13 cellular contexts compared by ENCODE assay signal in the genomic region with DNA sequence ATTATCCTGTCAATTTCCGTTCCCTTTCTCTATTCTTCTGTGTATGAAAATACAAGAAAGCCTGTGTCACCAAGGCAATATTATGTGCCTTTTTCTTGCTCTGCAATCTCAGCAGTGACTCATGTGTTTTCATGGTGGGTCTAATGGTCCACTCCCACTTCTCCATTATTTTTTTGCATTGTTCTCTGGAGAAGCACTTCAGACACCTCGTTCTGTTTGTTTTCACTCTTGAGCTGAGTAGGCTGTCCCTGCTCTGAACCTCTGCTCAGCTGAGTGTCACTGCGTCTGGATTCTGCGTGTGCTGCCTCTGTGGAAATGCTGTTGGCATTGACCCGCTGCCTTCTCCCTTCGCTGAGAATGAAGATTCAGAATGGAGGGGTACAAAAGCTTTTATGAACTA.
DNase-seq lines count a peak whose midpoint lies in the region; ATAC-seq lines count a peak whose summit lies in the region.
"Had no signal": no experiment of that assay in that cellular context is flagged by ENCODE, and none has a peak within 500 bp of the region (broad histone marks: within the 10 kb centered on the region; RNA-seq: fewer than 3 reads in every experiment).

No MANE protein-coding gene starts in this region.

- H3K9me3 Mint-ChIP-seq in stimulated activated naive CD8-positive, alpha-beta T cell treated with anti-CD3 and anti-CD28 coated beads, Interleukin-15, amount 100 ng/mL, for 72 hours, result no peaks in the 10 kb centered on the region
- H3K9me3 Mint-ChIP-seq in activated naive CD4-positive, alpha-beta T cell treated with anti-CD3 and anti-CD28 coated beads, Interleukin-2, amount 10 ng/mL, durations not matched to agents 7 days and 5 days, result no peaks in the 10 kb centered on the region
- H3K9me3 Mint-ChIP-seq: stimulated activated naive B cell treated with anti-CD40 and anti-IgM and Interleukin-4, amounts not matched to agents 10 μg/mL and 1 μg/mL and 100 μg/mL, for 72 hours had no signal

- CTCF ChIA-PET in activated naive CD4-positive, alpha-beta T cell treated with anti-CD3 and anti-CD28 coated beads, Interleukin-2, amount 10 ng/mL, durations not matched to agents 7 days and 5 days (lab: Charles Lee), result no interaction called here

- no peak overlapping the region for H3K4me3 Mint-ChIP-seq in stimulated activated naive CD8-positive, alpha-beta T cell treated with anti-CD3 and anti-CD28 coated beads, Interleukin-15, amount 100 ng/mL, for 72 hours
- no peak overlapping the region for H3K4me3 Mint-ChIP-seq in activated naive CD4-positive, alpha-beta T cell treated with anti-CD3 and anti-CD28 coated beads, Interleukin-2, amount 10 ng/mL, durations not matched to agents 7 days and 5 days
- H3K4me3 Mint-ChIP-seq: stimulated activated naive B cell treated with anti-CD40 and anti-IgM and Interleukin-4, amounts not matched to agents 10 μg/mL and 1 μg/mL and 100 μg/mL, for 72 hours had no signal

- peaks cover 21% of the 10 kb centered on the region for H3K4me1 Mint-ChIP-seq in stimulated activated naive CD8-positive, alpha-beta T cell treated with anti-CD3 and anti-CD28 coated beads, Interleukin-15, amount 100 ng/mL, for 72 hours
- peaks cover 9% of the 10 kb centered on the region for H3K4me1 Mint-ChIP-seq in activated naive CD4-positive, alpha-beta T cell treated with anti-CD3 and anti-CD28 coated beads, Interleukin-2, amount 10 ng/mL, durations not matched to agents 7 days and 5 days

- peaks cover 23% of the 10 kb centered on the region for H3K36me3 Mint-ChIP-seq in activated naive CD4-positive, alpha-beta T cell treated with anti-CD3 and anti-CD28 coated beads, Interleukin-2, amount 10 ng/mL, durations not matched to agents 7 days and 5 days

- intact Hi-C loops in left ventricle myocardium superior (cut with micrococcal nuclease), result no loop called here

- no peaks in the 10 kb centered on the region for H3K27me3 Mint-ChIP-seq in stimulated activated naive CD8-positive, alpha-beta T cell treated with anti-CD3 and anti-CD28 coated beads, Interleukin-15, amount 100 ng/mL, for 72 hours
- no peaks in the 10 kb centered on the region for H3K27me3 Mint-ChIP-seq in activated naive CD4-positive, alpha-beta T cell treated with anti-CD3 and anti-CD28 coated beads, Interleukin-2, amount 10 ng/mL, durations not matched to agents 7 days and 5 days
- H3K27me3 Mint-ChIP-seq: stimulated activated naive B cell treated with anti-CD40 and anti-IgM and Interleukin-4, amounts not matched to agents 10 μg/mL and 1 μg/mL and 100 μg/mL, for 72 hours had no signal

- DNase-seq in COLO668 (lab: John Stamatoyannopoulos, UW; ENCODE audit: unreplicated experiment) (peak; percentile 32), NCI-H1105 (lab: John Stamatoyannopoulos, UW) (peak; percentile 37), NCI-H774 (lab: John Stamatoyannopoulos, UW) (peak; percentile 77), left ventricle myocardium superior (no peak)
- DNase-seq in activated CD4-positive, CD25-positive, alpha-beta regulatory T cell (lab: John Stamatoyannopoulos, UW), result no peak
- DNase-seq in stimulated activated naive CD8-positive, alpha-beta T cell treated with anti-CD3 and anti-CD28 coated beads, Interleukin-15, amount 100 ng/mL, for 72 hours, result no peak
- DNase-seq in activated naive CD4-positive, alpha-beta T cell treated with anti-CD3 and anti-CD28 coated beads, Interleukin-2, amount 10 ng/mL, durations not matched to agents 7 days and 5 days, result no peak
- DNase-seq: activated CD8-positive, alpha-beta memory T cell treated with anti-CD3 and anti-CD28 coated beads for 24 hours; activated naive CD4-positive, alpha-beta T cell treated with Interleukin-2 at 50 U/mL for 16 hours; NCI-H82; psoas muscle; stimulated activated naive B cell treated with anti-CD40 and anti-IgM and Interleukin-4, amounts not matched to agents 10 μg/mL and 1 μg/mL and 100 μg/mL, for 72 hours had no signal

- ATAC-seq in left ventricle myocardium superior, result peak; percentile 68
- ATAC-seq in stimulated activated naive CD8-positive, alpha-beta T cell treated with anti-CD3 and anti-CD28 coated beads, Interleukin-15, amount 100 ng/mL, for 72 hours, result no peak
- no peak for ATAC-seq in HG03196 (IDR thresholded peaks at IDR 0.05; ENCODE audit: unreplicated experiment)
- ATAC-seq: stimulated activated naive B cell treated with anti-CD40 and anti-IgM and Interleukin-4, amounts not matched to agents 10 μg/mL and 1 μg/mL and 100 μg/mL, for 72 hours had no signal

- H3K27ac Mint-ChIP-seq in stimulated activated naive CD8-positive, alpha-beta T cell treated with anti-CD3 and anti-CD28 coated beads, Interleukin-15, amount 100 ng/mL, for 72 hours, result no peak overlapping the region
- H3K27ac Mint-ChIP-seq in activated naive CD4-positive, alpha-beta T cell treated with anti-CD3 and anti-CD28 coated beads, Interleukin-2, amount 10 ng/mL, durations not matched to agents 7 days and 5 days, result no peak overlapping the region
- H3K27ac Mint-ChIP-seq: stimulated activated naive B cell treated with anti-CD40 and anti-IgM and Interleukin-4, amounts not matched to agents 10 μg/mL and 1 μg/mL and 100 μg/mL, for 72 hours had no signal

Comparison
In these comparisons a context has a peak if more than half of its experiments do, and no peak if none do; other contexts are left out.
1. DNase-seq: peak in COLO668 (single experiment), NCI-H1105 (single experiment) and NCI-H774 (single experiment); none in left ventricle myocardium superior (single experiment), activated CD4-positive, CD25-positive, alpha-beta regulatory T cell (0 of 4), stimulated activated naive CD8-positive, alpha-beta T cell treated with anti-CD3 and anti-CD28 coated beads, Interleukin-15, amount 100 ng/mL, for 72 hours (0 of 2) and activated naive CD4-positive, alpha-beta T cell treated with anti-CD3 and anti-CD28 coated beads, Interleukin-2, amount 10 ng/mL, durations not matched to agents 7 days and 5 days (single experiment).